10 cellular contexts compared by ENCODE assay signal in the genomic region with DNA sequence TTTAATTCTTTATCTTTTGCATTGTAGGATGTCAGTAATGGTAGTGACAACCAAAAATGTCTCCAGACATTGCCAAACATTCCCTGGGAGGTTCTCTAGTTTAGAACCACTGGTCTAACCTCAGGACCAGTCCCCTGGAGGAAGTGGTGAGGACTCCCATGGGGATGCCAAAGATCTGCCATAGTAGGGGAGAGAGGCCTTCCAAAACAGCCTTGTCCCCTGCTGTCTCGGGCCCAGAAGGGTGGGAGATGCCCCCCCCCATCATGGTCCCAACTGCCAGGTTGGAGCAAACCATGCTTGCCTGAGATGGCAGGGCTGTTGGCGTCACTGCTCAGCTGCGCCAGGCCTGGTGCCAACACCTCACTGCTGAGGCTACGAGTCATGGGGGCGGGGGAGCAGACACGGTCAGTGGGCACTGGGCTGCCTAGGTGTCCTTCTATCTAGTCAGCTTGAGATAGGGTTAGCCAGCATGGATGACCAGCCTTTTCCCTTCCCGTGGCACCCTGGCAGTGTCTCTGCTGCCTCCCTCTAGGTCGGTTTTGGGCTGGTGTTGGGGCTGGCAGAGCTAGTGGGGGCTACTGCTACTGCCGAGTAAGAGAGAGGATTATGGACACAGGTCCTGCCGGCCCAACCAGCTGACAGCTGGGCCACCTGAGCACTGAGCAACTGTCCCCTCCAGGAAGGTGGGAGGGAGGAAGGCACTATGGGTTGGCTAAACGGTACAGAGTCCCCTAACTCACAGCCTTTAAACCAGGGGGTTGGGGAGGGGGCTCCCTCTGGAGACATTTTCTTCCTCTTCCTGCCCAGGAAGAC. TPM values are rescaled to one million over a fixed set of nuclear protein-coding genes. Genes with fewer than 3 reads are reported as not detected.
DNase-seq lines count a peak whose midpoint lies in the region; ATAC-seq and TF ChIP-seq lines count a peak whose summit lies in the region.
"Had no signal": no experiment of that assay in that cellular context is flagged by ENCODE, and none has a peak within 500 bp of the region (broad histone marks: within the 10 kb centered on the region; RNA-seq: fewer than 3 reads in every experiment).

No MANE protein-coding gene starts in this region.

- peak overlapping the region; percentile 98; the same call in 1 of the 2 replicates for H3K27ac ChIP-seq in KMS-11
- H3K27ac ChIP-seq in mammary epithelial cell (ENCODE audit: insufficient read depth, low read depth, low read length) = no peak overlapping the region

- peak overlapping the region; percentile 86; the same call in 1 of the 2 replicates for H3K4me2 ChIP-seq in KMS-11
- H3K4me2 ChIP-seq in mammary epithelial cell (ENCODE audit: insufficient read depth, low read depth, low read length) = no peak overlapping the region

- CTCF ChIA-PET in Calu3 (lab: Charles Lee) (interaction anchor here (1.1 to 1.5 kb wide), 2 partner anchors 20 to 25 kb away, joined by 4 read pairs; no protein-coding TSS in a partner anchor), mammary epithelial cell (lab: Charles Lee; ENCODE audit: low non-redundant PET) (no interaction called here)

- H3K9me3 ChIP-seq in mammary epithelial cell (replicated peaks; ENCODE audit: insufficient read depth, low read length) = no peaks in the 10 kb centered on the region

- H3K36me3 ChIP-seq in KMS-11 (ENCODE audit: insufficient read depth) (no peaks in the 10 kb centered on the region), mammary epithelial cell (ENCODE audit: insufficient read depth, low read length) (no peaks in the 10 kb centered on the region)

- H3K27me3 ChIP-seq in KMS-11 (ENCODE audit: insufficient read depth, low read depth) (no peaks in the 10 kb centered on the region), mammary epithelial cell (ENCODE audit: insufficient read depth, low read length) (no peaks in the 10 kb centered on the region)

- H3K36me3 Mint-ChIP-seq in Calu3 (ENCODE audit: insufficient read depth, unreplicated experiment) (peaks cover 66% of the 10 kb centered on the region), neural crest cell (ENCODE audit: low read depth) (no peaks in the 10 kb centered on the region)
- peaks cover 17% of the 10 kb centered on the region for H3K36me3 Mint-ChIP-seq in activated T-helper 17 cell treated with anti-CD3 and anti-CD28 coated beads, Interleukin-2, amount 50 U/mL, for 72 hours (ENCODE audit: low read depth)

- dilution Hi-C loops in mammary epithelial cell (cut with HindIII; ENCODE audit: low sequenced_read_pairs) = loop anchor here (10.0 kb wide), 2 partner anchors 65 to 75 kb away; no protein-coding TSS in a partner anchor

- H3K4me3 Mint-ChIP-seq in Calu3 (ENCODE audit: low read depth, unreplicated experiment) (no peak overlapping the region), neural crest cell (peak overlapping the region; percentile 36)
- no peak overlapping the region for H3K4me3 Mint-ChIP-seq in activated T-helper 17 cell treated with anti-CD3 and anti-CD28 coated beads, Interleukin-2, amount 50 U/mL, for 72 hours

- peak overlapping the region; percentile 88; the same call in 1 of the 2 replicates for H3K9ac ChIP-seq in KMS-11
- H3K9ac ChIP-seq in mammary epithelial cell (ENCODE audit: insufficient read depth, low read length) = no peak overlapping the region

- H3K4me1 ChIP-seq in KMS-11 (ENCODE audit: low read depth, poor library complexity, severe bottlenecking) (peaks cover 65% of the 10 kb centered on the region), mammary epithelial cell (ENCODE audit: insufficient read depth, low read length) (peaks cover 30% of the 10 kb centered on the region)

- in situ Hi-C loops in mammary epithelial cell (cut with MboI; ENCODE audit: low sequenced_read_pairs in 2 of 2) = loop anchor here (5.0 to 10.0 kb wide), 2 partner anchors 55 to 122 kb away; no protein-coding TSS in a partner anchor

- H3K27ac Mint-ChIP-seq in Calu3 (ENCODE audit: unreplicated experiment) (peak overlapping the region; percentile 40), neural crest cell (ENCODE audit: unreplicated experiment) (no peak overlapping the region)
- H3K27ac Mint-ChIP-seq in activated T-helper 17 cell treated with anti-CD3 and anti-CD28 coated beads, Interleukin-2, amount 50 U/mL, for 72 hours = no peak overlapping the region

- BruUV-seq in Calu3 (replicated peaks; lab: Mats Ljungman, UMichigan) = no TSS peak
- BruUV-seq in mammary epithelial cell (replicated peaks; lab: Mats Ljungman, UMichigan) = no TSS peak

- H3K79me2 ChIP-seq in KMS-11 (ENCODE audit: insufficient read depth, low read depth) (no peaks in the 10 kb centered on the region), mammary epithelial cell (ENCODE audit: insufficient read depth, low read length) (no peaks in the 10 kb centered on the region)

- TF ChIP-seq CTCF in Calu3 (IDR thresholded peaks at IDR 0.05; ENCODE audit: unreplicated experiment) (no peak), KMS-11 (conservative IDR thresholded peaks at IDR 0.05; ENCODE audit: low read depth, low read length) (no peak), mammary epithelial cell (conservative IDR thresholded peaks at IDR 0.05 in 1 of 2, IDR thresholded peaks at IDR 0.05 in 1 of 2; ENCODE audit: extremely low read depth in 1 of 2, insufficient read depth in 1 of 2, low read depth in 1 of 2, low read length in 2 of 2) (no peak), neural crest cell (conservative IDR thresholded peaks at IDR 0.05) (no peak)

- intact Hi-C loops in Calu3 (cut with micrococcal nuclease; ENCODE audit: unreplicated experiment) (loop anchor here (10.0 kb wide), 1 partner anchor 225 kb away; no protein-coding TSS in a partner anchor), mammary epithelial cell (cut with micrococcal nuclease) (loop anchor here (5.0 kb wide), 2 partner anchors 32 to 222 kb away; no protein-coding TSS in a partner anchor)

- DNase-seq in Calu3 (no peak), mammary epithelial cell (peak; percentile 49), neural crest cell (ENCODE audit: low read depth, low spot score) (no peak), AML-193 (lab: John Stamatoyannopoulos, UW) (no peak), NCI-H128 (lab: John Stamatoyannopoulos, UW; ENCODE audit: unreplicated experiment) (no peak)
- DNase-seq: NCI-H146 had no signal

- H3K4me3 ChIP-seq in KMS-11 (IDR thresholded peaks at IDR 0.05; ENCODE audit: insufficient read depth, low read depth, low read length) (no peak overlapping the region), mammary epithelial cell (replicated peaks in 1 of 3; ENCODE audit: insufficient read depth in 1 of 3, low read depth in 2 of 3, low read length in 3 of 3) (no peak overlapping the region)

- H2AFZ ChIP-seq in KMS-11 (ENCODE audit: low read depth) (no peak overlapping the region), mammary epithelial cell (ENCODE audit: low read depth, low read length) (no peak overlapping the region)

- no peaks in the 10 kb centered on the region for H4K20me1 ChIP-seq in KMS-11 (ENCODE audit: insufficient read depth)
- no peaks in the 10 kb centered on the region for H4K20me1 ChIP-seq in mammary epithelial cell (ENCODE audit: insufficient read depth, low read length)

- no peaks in the 10 kb centered on the region for H3K9me3 Mint-ChIP-seq in Calu3 (ENCODE audit: low read depth, unreplicated experiment)
- H3K9me3 Mint-ChIP-seq in neural crest cell = no peaks in the 10 kb centered on the region
- H3K9me3 Mint-ChIP-seq in activated T-helper 17 cell treated with anti-CD3 and anti-CD28 coated beads, Interleukin-2, amount 50 U/mL, for 72 hours = no peaks in the 10 kb centered on the region

- H3K4me1 Mint-ChIP-seq in Calu3 (ENCODE audit: low read depth, unreplicated experiment) = peaks cover 94% of the 10 kb centered on the region
- H3K4me1 Mint-ChIP-seq in neural crest cell = peaks cover 59% of the 10 kb centered on the region
- H3K4me1 Mint-ChIP-seq in activated T-helper 17 cell treated with anti-CD3 and anti-CD28 coated beads, Interleukin-2, amount 50 U/mL, for 72 hours = peaks cover 24% of the 10 kb centered on the region

- ATAC-seq in activated T-helper 17 cell treated with anti-CD3 and anti-CD28 coated beads, Interleukin-2, amount 50 U/mL, for 72 hours (replicated peaks) = no peak
- no peak for ATAC-seq in HG03135 (IDR thresholded peaks at IDR 0.05; ENCODE audit: unreplicated experiment)
- ATAC-seq: activated CD4-positive, CD25-positive, alpha-beta regulatory T cell treated with anti-CD3 and anti-CD28 coated beads, Interleukin-2, amount 50 U/mL, for 24 hours had no signal

- H3K27me3 Mint-ChIP-seq in Calu3 (ENCODE audit: unreplicated experiment) (no peaks in the 10 kb centered on the region), neural crest cell (ENCODE audit: low read depth) (peaks cover 24% of the 10 kb centered on the region)
- H3K27me3 Mint-ChIP-seq in activated T-helper 17 cell treated with anti-CD3 and anti-CD28 coated beads, Interleukin-2, amount 50 U/mL, for 72 hours = no peaks in the 10 kb centered on the region

- 78% methylated on average over 10 of the region's 11 CpGs for WGBS in mammary epithelial cell (ENCODE audit: low coverage, missing lambda C conversion rate)

RNA-seq across cellular contexts. Expression of a gene that starts 8.3 kb away (rescaled TPM):
- total RNA-seq in Calu3 (2022) (64.1 and 69.1 TPM in 2 replicates), mammary epithelial cell (10 to 100 TPM; 13.8 to 47.3 TPM), neural crest cell (29.2 and 30.4 TPM in 2 replicates)
- 16.6 TPM for polyA plus RNA-seq in mammary epithelial cell
- polyA minus RNA-seq in mammary epithelial cell = 5.8 TPM
- total RNA-seq in activated T-helper 17 cell treated with anti-CD3 and anti-CD28 coated beads, Interleukin-2, amount 50 U/mL, for 72 hours = 1 to 10 TPM in 1 of 2 donors, under 1 TPM in 1; 0.89 to 2.7 TPM
